ENCODE assay signal across 8 cellular contexts in the genomic region with DNA sequence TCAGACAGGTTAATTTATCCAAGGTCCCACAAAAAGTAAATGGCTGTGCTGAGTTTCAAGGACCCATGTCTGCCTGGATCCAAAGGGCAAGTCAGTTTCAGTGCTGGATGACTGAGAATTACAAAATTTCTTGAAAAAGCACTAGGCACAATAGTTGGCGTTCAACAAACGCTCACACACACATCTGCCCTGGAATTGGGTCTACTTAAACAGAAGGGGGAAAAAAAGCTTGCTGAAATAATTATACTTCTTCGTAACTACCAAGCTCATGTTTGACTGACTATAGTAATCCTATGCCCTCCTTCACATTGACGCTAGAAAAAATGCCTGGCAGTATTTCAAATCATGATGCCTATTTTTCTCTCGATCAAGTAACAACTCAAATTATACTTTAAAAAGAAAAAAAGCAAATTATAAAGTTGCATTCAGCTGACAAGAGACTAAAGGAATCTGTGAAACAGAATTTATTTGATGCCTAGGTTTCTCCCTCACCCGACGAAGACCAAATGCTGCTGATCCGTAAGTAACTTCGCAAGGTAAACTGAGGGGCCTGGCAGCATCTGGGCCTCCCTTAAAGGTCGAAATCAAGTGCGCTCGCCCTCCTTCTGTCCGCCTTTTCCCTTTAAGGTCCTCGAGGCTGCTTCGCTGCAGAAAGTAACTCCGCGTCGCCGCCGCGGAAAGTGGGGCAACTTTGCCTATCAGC. TPM values are rescaled to one million over a fixed set of nuclear protein-coding genes. Genes with fewer than 3 reads are reported as not detected.
DNase-seq lines count a peak whose midpoint lies in the region; FAIRE-seq and TF ChIP-seq lines count a peak whose summit lies in the region.

No MANE protein-coding gene starts in this region.

- BruUV-seq in PC-9 (replicated peaks; lab: Mats Ljungman, UMichigan), result TSS peak; percentile 76

- FAIRE-seq in endometrium (lab: Jason Lieb, UNC), result peak; percentile 62

- peak overlapping the region; percentile 84 for H3K4me2 ChIP-seq in PC-9
- H3K4me2 ChIP-seq in neural cell (ENCODE audit: low read length), result peak overlapping the region; percentile 89

- H3K36me3 ChIP-seq in PC-9 (ENCODE audit: low read depth) (no peaks in the 10 kb centered on the region), neural cell (ENCODE audit: insufficient read depth, low read length) (no peaks in the 10 kb centered on the region)

- CTCF ChIA-PET in PC-9 (lab: Charles Lee), result no interaction called here

- H3K27me3 ChIP-seq in PC-9 (ENCODE audit: insufficient read depth, low read depth) (no peaks in the 10 kb centered on the region), neural cell (ENCODE audit: insufficient read depth, low read depth, low read length) (no peaks in the 10 kb centered on the region)

- no peak for TF ChIP-seq RAD21 in neural cell (conservative IDR thresholded peaks at IDR 0.05)

- intact Hi-C loops in PC-9 (cut with micrococcal nuclease; ENCODE audit: unreplicated experiment), result loop anchor here (2.0 kb wide), 1 partner anchor 62 kb away; no protein-coding TSS in a partner anchor

- H3K27ac ChIP-seq in PC-9 (peak overlapping the region; percentile 97), neural cell (ENCODE audit: low read length) (peak overlapping the region; percentile 87)

- H3K9me2 ChIP-seq in PC-9 (ENCODE audit: insufficient read depth) (no peaks in the 10 kb centered on the region), neural cell (ENCODE audit: insufficient read depth, low read length) (no peaks in the 10 kb centered on the region)

- TF ChIP-seq EP300 in neural cell (conservative IDR thresholded peaks at IDR 0.05; ENCODE audit: poor library complexity, severe bottlenecking), result no peak

- TF ChIP-seq CTCF in PC-9 (conservative IDR thresholded peaks at IDR 0.05) (no peak), neural cell (IDR thresholded peaks at IDR 0.05; ENCODE audit: poor library complexity, severe bottlenecking) (no peak)

- H3F3A ChIP-seq in PC-9 (ENCODE audit: insufficient read depth, low read depth), result peaks cover 10% of the 10 kb centered on the region
- H3F3A ChIP-seq in neural cell (ENCODE audit: insufficient read depth, low read length, poor library complexity, severe bottlenecking), result peaks cover 3% of the 10 kb centered on the region

- peaks cover 16% of the 10 kb centered on the region for H4K20me1 ChIP-seq in PC-9 (ENCODE audit: insufficient read depth)
- no peaks in the 10 kb centered on the region for H4K20me1 ChIP-seq in neural cell (ENCODE audit: insufficient read depth)

- H2AFZ ChIP-seq in PC-9 (peak overlapping the region; percentile 93), neural cell (ENCODE audit: low read depth, low read length) (peak overlapping the region; percentile 74)

- peak overlapping the region; percentile 94 for H3K9ac ChIP-seq in neural cell (ENCODE audit: low read length)

- H3K4me1 ChIP-seq in PC-9 (replicated peaks; ENCODE audit: insufficient read depth), result peaks cover 34% of the 10 kb centered on the region

- peak; percentile 58 for DNase-seq in DMS53 (lab: John Stamatoyannopoulos, UW)
- DNase-seq in DMS53 treated with DMSO at 0.1 percent for 48 hours (lab: John Stamatoyannopoulos, UW; ENCODE audit: unreplicated experiment), result no peak
- DNase-seq in PC-9, result no peak
- DNase-seq in NCI-H2107 (lab: John Stamatoyannopoulos, UW), result no peak
- DNase-seq in KG1 (lab: John Stamatoyannopoulos, UW), result no peak
- DNase-seq in mucosa of gallbladder (ENCODE audit: low spot score), result no peak

- no peaks in the 10 kb centered on the region for H3K9me3 ChIP-seq in PC-9 (ENCODE audit: insufficient read depth, low read depth)
- no peaks in the 10 kb centered on the region for H3K9me3 ChIP-seq in neural cell (ENCODE audit: low read length)

- H3K4me3 ChIP-seq in PC-9 (peak overlapping the region; percentile 95), neural cell (ENCODE audit: low read length) (peak overlapping the region; percentile 84)

- H3K79me2 ChIP-seq in PC-9 (ENCODE audit: low read depth) (peaks cover 54% of the 10 kb centered on the region), neural cell (replicated peaks; ENCODE audit: insufficient read depth, low read length) (peaks cover 27% of the 10 kb centered on the region)

- POLR2A ChIA-PET in PC-9 (lab: Charles Lee; ENCODE audit: unreplicated experiment), result interaction anchor here (0.5 to 0.8 kb wide), 10 partner anchors 14 to 636 kb away, joined by 3 to 26 read pairs (median 4); a partner anchor contains a TSS

TF ChIP-seq in neural cell, 6 proteins besides CTCF, POLR2A, EP300 and RAD21:
- TF ChIP-seq EZH2 (IDR thresholded peaks at IDR 0.05; ENCODE audit: borderline replicate concordance, insufficient read depth, low read length, poor library complexity, severe bottlenecking) (no peak), MXI1 (conservative IDR thresholded peaks at IDR 0.05; ENCODE audit: poor library complexity, severe bottlenecking) (peak; percentile 18)

RNA-seq across cellular contexts. Expression of a gene that starts 0.6 kb away (rescaled TPM):
- total RNA-seq in PC-9 (2021) (48.8 and 55.5 TPM in 2 replicates), mucosa of gallbladder (49.2 TPM)
- 11.1 and 16.8 TPM in 2 replicates for polyA plus RNA-seq in neural cell
- 27.3 and 29.6 TPM in 2 replicates for polyA minus RNA-seq in neural cell
